ENCODE assay signal across 29 cellular contexts in the genomic region with DNA sequence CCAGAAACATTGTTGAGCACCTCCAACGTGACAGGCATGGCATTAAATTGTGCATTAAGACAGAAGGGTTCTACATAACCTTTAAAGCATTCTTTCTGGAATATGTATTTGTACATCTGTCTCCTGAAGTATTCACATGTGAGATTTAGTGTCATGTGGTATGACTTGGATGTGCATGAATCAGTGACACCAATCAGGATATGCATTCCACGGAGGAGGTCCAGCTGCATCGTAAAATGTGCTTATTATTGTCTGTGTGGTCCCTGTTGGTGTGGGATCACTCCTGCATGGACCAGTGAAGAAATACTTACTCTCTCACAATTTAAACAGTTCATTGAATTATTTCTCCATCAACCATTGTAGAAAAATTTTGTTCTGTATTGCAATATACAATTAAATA.
"Had no signal": no experiment of that assay in that cellular context is flagged by ENCODE, and none has a peak within 500 bp of the region (broad histone marks: within the 10 kb centered on the region; RNA-seq: fewer than 3 reads in every experiment).

No MANE protein-coding gene starts in this region.

- H3K9me3 ChIP-seq: adrenal gland, body of pancreas, esophagus muscularis mucosa, gastroesophageal sphincter, heart right ventricle had no signal

- H3K27me3 ChIP-seq: adrenal gland, body of pancreas, esophagus muscularis mucosa, gastroesophageal sphincter, heart right ventricle had no signal

- H3K4me3 ChIP-seq: adrenal gland, body of pancreas, esophagus muscularis mucosa, gastroesophageal sphincter, heart right ventricle had no signal

- H3K36me3 ChIP-seq: adrenal gland, gastroesophageal sphincter had no signal

- H3K4me1 ChIP-seq: adrenal gland, body of pancreas had no signal

- H3K27ac ChIP-seq: adrenal gland, body of pancreas, esophagus muscularis mucosa, gastroesophageal sphincter, heart right ventricle had no signal

- ATAC-seq: activated CD4-positive, alpha-beta T cell treated with anti-CD3 and anti-CD28 coated beads for 36 hours; activated CD8-positive, alpha-beta memory T cell treated with anti-CD3 and anti-CD28 coated beads, Interleukin-2, amount 10 ng/mL, durations not matched to agents 7 days and 5 days; activated CD8-positive, alpha-beta T cell treated with anti-CD3 and anti-CD28 coated beads, Interleukin-2, amount 10 ng/mL, durations not matched to agents 7 days and 5 days; activated naive CD8-positive, alpha-beta T cell treated with anti-CD3 and anti-CD28 coated beads, Interleukin-2, amount 50 U/mL, for 24 hours; body of pancreas; effector memory CD8-positive, alpha-beta T cell; gastroesophageal sphincter; heart right ventricle had no signal

- DNase-seq: activated CD4-positive, alpha-beta memory T cell treated with anti-CD3 and anti-CD28 coated beads for 36 hours; activated CD4-positive, alpha-beta T cell treated with anti-CD3 and anti-CD28 coated beads for 36 hours; activated CD4-positive, alpha-beta T cell treated with anti-CD3 and anti-CD28 coated beads, Interleukin-2, amount 10 ng/mL, durations not matched to agents 24 days and 14 days; activated CD4-positive, CD25-positive, alpha-beta regulatory T cell; activated CD4-positive, CD25-positive, alpha-beta regulatory T cell treated with anti-CD3 and anti-CD28 coated beads, Interleukin-2, amount 50 U/mL, for 72 hours; activated CD8-positive, alpha-beta memory T cell treated with anti-CD3 and anti-CD28 coated beads, Interleukin-2, amount 10 ng/mL, durations not matched to agents 7 days and 5 days; activated CD8-positive, alpha-beta memory T cell treated with anti-CD3 and anti-CD28 coated beads, Interleukin-2, amount 50 U/mL, for 4 hours; activated CD8-positive, alpha-beta T cell treated with anti-CD3 and anti-CD28 coated beads, Interleukin-2, amount 10 ng/mL, durations not matched to agents 7 days and 5 days; activated effector memory CD4-positive, alpha-beta T cell treated with anti-CD3 and anti-CD28 coated beads, Interleukin-2, amount 50 U/mL, for 16 hours; activated naive CD4-positive, alpha-beta T cell treated with anti-CD3 and anti-CD28 coated beads for 36 hours; activated naive CD8-positive, alpha-beta T cell treated with anti-CD3 and anti-CD28 coated beads for 36 hours; activated naive CD8-positive, alpha-beta T cell treated with anti-CD3 and anti-CD28 coated beads, Interleukin-2, amount 50 U/mL, for 24 hours; activated T-cell treated with anti-CD3 and anti-CD28 coated beads, Interleukin-2, amount 50 U/mL, for 1 hour; activated T-cell treated with anti-CD3 and anti-CD28 coated beads, Interleukin-2, amount 50 U/mL, for 48 hours; adrenal gland; amygdala; aorta; body of pancreas; caudate nucleus; cortex of kidney; dermis blood vessel endothelial cell; effector CD4-positive, alpha-beta T cell; effector memory CD8-positive, alpha-beta T cell; erythroblast; foreskin melanocyte; heart right ventricle; T-helper 2 cell had no signal
